Comparison of ENCODE assay signal across 8 cellular contexts in genomic region chr17:29590979-29591736, GRCh38. TPM values are rescaled to one million over a fixed set of nuclear protein-coding genes. Genes with fewer than 3 reads are reported as not detected.
DNase-seq lines count a peak whose midpoint lies in the region; ATAC-seq and TF ChIP-seq lines count a peak whose summit lies in the region.

No MANE protein-coding gene starts in this region.

- no peak for TF ChIP-seq CTCF in osteocyte (IDR thresholded peaks at IDR 0.05)

- peaks cover 66% of the 10 kb centered on the region for H3K4me1 Mint-ChIP-seq in activated T-cell treated with anti-CD3 and anti-CD28 coated beads, Interleukin-2, amount 50 U/mL, for 72 hours (ENCODE audit: low read depth)
- H3K4me1 Mint-ChIP-seq in osteocyte (ENCODE audit: unreplicated experiment) = peaks cover 69% of the 10 kb centered on the region

- H3K4me3 Mint-ChIP-seq in activated T-cell treated with anti-CD3 and anti-CD28 coated beads, Interleukin-2, amount 50 U/mL, for 72 hours = peak overlapping the region; percentile 89 to 95
- H3K4me3 Mint-ChIP-seq in osteocyte (ENCODE audit: unreplicated experiment) = peak overlapping the region; percentile 72

- DNase-seq in NCI-H1694 treated with DMSO at 0.1 percent for 48 hours (lab: John Stamatoyannopoulos, UW) (peak; percentile 93), NCI-H1694 (lab: John Stamatoyannopoulos, UW) (no peak), NCI-H226 (peak; percentile 87), germinal center (ENCODE audit: low spot score) (peak; percentile 42), osteocyte (ENCODE audit: extremely low spot score, unreplicated experiment) (no peak)
- DNase-seq in activated T-cell treated with anti-CD3 and anti-CD28 coated beads, Interleukin-2, amount 50 U/mL, for 72 hours = peak; percentile 48 to 62

- ATAC-seq in activated T-cell treated with anti-CD3 and anti-CD28 coated beads, Interleukin-2, amount 50 U/mL, for 72 hours (replicated peaks in 1 of 2) = peak in 1 of 2 donors; percentile 17
- ATAC-seq in GM21528 (IDR thresholded peaks at IDR 0.05; ENCODE audit: low FRiP score, unreplicated experiment) = no peak
- no peak for ATAC-seq in GM21723 (IDR thresholded peaks at IDR 0.05; ENCODE audit: unreplicated experiment)

- no peaks in the 10 kb centered on the region for H3K9me3 Mint-ChIP-seq in activated T-cell treated with anti-CD3 and anti-CD28 coated beads, Interleukin-2, amount 50 U/mL, for 72 hours
- no peaks in the 10 kb centered on the region for H3K9me3 Mint-ChIP-seq in osteocyte (ENCODE audit: unreplicated experiment)

- H3K27me3 Mint-ChIP-seq in activated T-cell treated with anti-CD3 and anti-CD28 coated beads, Interleukin-2, amount 50 U/mL, for 72 hours (ENCODE audit: low read depth) = no peaks in the 10 kb centered on the region
- H3K27me3 Mint-ChIP-seq in osteocyte (ENCODE audit: unreplicated experiment) = no peaks in the 10 kb centered on the region

- H3K27ac Mint-ChIP-seq in activated T-cell treated with anti-CD3 and anti-CD28 coated beads, Interleukin-2, amount 50 U/mL, for 72 hours = no peak overlapping the region
- H3K27ac Mint-ChIP-seq in osteocyte (ENCODE audit: unreplicated experiment) = peak overlapping the region; percentile 90

- no peaks in the 10 kb centered on the region for H3K36me3 Mint-ChIP-seq in activated T-cell treated with anti-CD3 and anti-CD28 coated beads, Interleukin-2, amount 50 U/mL, for 72 hours (ENCODE audit: insufficient read depth in 2 of 2)
- no peaks in the 10 kb centered on the region for H3K36me3 Mint-ChIP-seq in osteocyte (ENCODE audit: unreplicated experiment)

RNA-seq across cellular contexts. Expression of gene GIT1, which starts 1.7 kb away (rescaled TPM):
- total RNA-seq in activated T-cell treated with anti-CD3 and anti-CD28 coated beads, Interleukin-2, amount 50 U/mL, for 72 hours = 10 to 100 TPM; 45.0 to 47.4 TPM
- 48.2 and 50.7 TPM in 2 replicates for total RNA-seq in osteocyte

RNA-seq across cellular contexts. Expression of gene ANKRD13B, which starts 1.8 kb away (rescaled TPM):
- 10 to 100 TPM in 1 of 2 donors, 1 to 10 TPM in 1; 7.9 to 13.5 TPM for total RNA-seq in activated T-cell treated with anti-CD3 and anti-CD28 coated beads, Interleukin-2, amount 50 U/mL, for 72 hours
- 33.1 and 36.1 TPM in 2 replicates for total RNA-seq in osteocyte

RNA-seq across cellular contexts. Expression of gene TP53I13, which starts 22.7 kb away (rescaled TPM):
- total RNA-seq in activated T-cell treated with anti-CD3 and anti-CD28 coated beads, Interleukin-2, amount 50 U/mL, for 72 hours = 100 to 1,000 TPM in 1 of 2 donors, 10 to 100 TPM in 1; 77.4 to 103 TPM
- 42.0 and 43.1 TPM in 2 replicates for total RNA-seq in osteocyte

RNA-seq across cellular contexts. Expression of gene ABHD15, which starts 24.3 kb away (rescaled TPM):
- total RNA-seq in activated T-cell treated with anti-CD3 and anti-CD28 coated beads, Interleukin-2, amount 50 U/mL, for 72 hours = 1 to 10 TPM; 7.4 to 7.7 TPM
- 11.7 and 12.8 TPM in 2 replicates for total RNA-seq in osteocyte

RNA-seq across cellular contexts. Expression of gene CORO6, which starts 31.6 kb away (rescaled TPM):
- 10 to 100 TPM; 10.4 to 13.9 TPM for total RNA-seq in activated T-cell treated with anti-CD3 and anti-CD28 coated beads, Interleukin-2, amount 50 U/mL, for 72 hours
- 4.8 and 7.1 TPM in 2 replicates for total RNA-seq in osteocyte

Comparison
In these comparisons a context has a peak if more than half of its experiments do, and no peak if none do; other contexts are left out.
1. DNase-seq: peak in NCI-H1694 treated with DMSO at 0.1 percent for 48 hours (single experiment), NCI-H226 (single experiment), activated T-cell treated with anti-CD3 and anti-CD28 coated beads, Interleukin-2, amount 50 U/mL, for 72 hours (2 of 2) and germinal center (single experiment); none in NCI-H1694 (single experiment) and osteocyte (single experiment).